8 cellular contexts compared by ENCODE assay signal in the genomic region with DNA sequence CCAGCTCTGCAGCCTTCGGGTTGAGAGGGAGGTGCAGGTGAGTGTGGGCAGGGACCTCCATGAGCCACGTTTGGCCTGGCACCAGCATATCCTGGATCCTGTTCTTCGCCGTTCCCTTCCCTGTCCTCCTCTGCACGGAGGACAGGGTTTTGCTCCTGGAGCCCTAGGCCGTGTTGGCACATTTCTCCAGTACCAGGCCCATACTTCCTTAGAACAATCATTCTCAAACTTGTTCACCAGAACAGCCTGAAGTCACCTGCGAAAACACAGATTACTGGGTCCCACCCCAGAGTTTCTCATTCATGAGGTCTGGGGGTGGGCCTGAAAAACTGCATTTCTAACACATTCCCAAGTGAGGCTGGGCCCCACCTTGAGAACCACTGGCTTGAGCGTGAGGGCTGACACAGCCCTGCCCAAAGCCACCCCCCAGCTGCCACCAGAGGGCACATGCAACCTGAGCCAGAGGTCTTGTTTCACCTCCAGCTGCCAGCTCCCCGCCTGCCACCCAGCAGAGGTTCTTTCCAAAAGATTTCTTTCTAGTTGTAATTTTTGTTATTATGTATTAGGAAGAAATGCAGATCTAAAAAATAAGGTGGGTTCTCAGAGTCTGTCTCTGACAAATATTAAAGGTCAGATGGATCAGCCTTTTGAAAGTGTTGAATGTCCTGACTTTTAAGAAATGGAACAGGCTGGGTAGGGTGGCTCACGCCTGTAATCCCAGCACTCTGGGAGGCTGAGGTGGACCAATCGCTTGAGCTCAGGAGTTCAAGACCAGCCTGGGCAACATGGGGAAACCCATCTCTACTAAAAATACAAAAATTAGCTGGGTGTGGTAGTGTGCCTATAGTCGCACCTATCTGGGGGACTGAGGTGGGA. TPM values are rescaled to one million over a fixed set of nuclear protein-coding genes. Genes with fewer than 3 reads are reported as not detected.
DNase-seq lines count a peak whose midpoint lies in the region; ATAC-seq and TF ChIP-seq lines count a peak whose summit lies in the region.

No MANE protein-coding gene starts in this region.

- ATAC-seq in activated CD8-positive, alpha-beta memory T cell treated with anti-CD3 and anti-CD28 coated beads, Interleukin-2, amount 10 ng/mL, durations not matched to agents 7 days and 5 days, result peak; percentile 75
- ATAC-seq in esophagus mucosa (peak; percentile 88), HG03565 (IDR thresholded peaks at IDR 0.05; ENCODE audit: unreplicated experiment) (no peak)

- H3K4me1 Mint-ChIP-seq in activated CD8-positive, alpha-beta memory T cell treated with anti-CD3 and anti-CD28 coated beads, Interleukin-2, amount 10 ng/mL, durations not matched to agents 7 days and 5 days, result peaks cover 6% of the 10 kb centered on the region
- peaks cover 4% of the 10 kb centered on the region for H3K4me1 Mint-ChIP-seq in progenitor cell of endocrine pancreas (ENCODE audit: low read depth)

- no peak overlapping the region for H3K27ac Mint-ChIP-seq in activated CD8-positive, alpha-beta memory T cell treated with anti-CD3 and anti-CD28 coated beads, Interleukin-2, amount 10 ng/mL, durations not matched to agents 7 days and 5 days
- peak overlapping the region; percentile 73 for H3K27ac Mint-ChIP-seq in progenitor cell of endocrine pancreas

- TF ChIP-seq CTCF in NB4 (IDR thresholded peaks at IDR 0.05; ENCODE audit: low read depth, low read length) (peak; percentile 68), progenitor cell of endocrine pancreas (IDR thresholded peaks at IDR 0.05; ENCODE audit: unreplicated experiment) (peak; percentile 62)

- DNase-seq in GM03348 (ENCODE audit: low spot score), result peak; percentile 37
- peak; percentile 63 for DNase-seq in NB4 (ENCODE audit: low read depth)
- DNase-seq in activated CD8-positive, alpha-beta memory T cell treated with anti-CD3 and anti-CD28 coated beads, Interleukin-2, amount 10 ng/mL, durations not matched to agents 7 days and 5 days, result peak; percentile 66
- no peak for DNase-seq in progenitor cell of endocrine pancreas (ENCODE audit: low spot score, unreplicated experiment)
- no peak for DNase-seq in NOMO-1 treated with DMSO at 0.1 percent for 48 hours (lab: John Stamatoyannopoulos, UW; ENCODE audit: unreplicated experiment)
- DNase-seq in globus pallidus (ENCODE audit: low spot score), result no peak

- CTCF ChIA-PET in activated CD8-positive, alpha-beta memory T cell treated with anti-CD3 and anti-CD28 coated beads, Interleukin-2, amount 10 ng/mL, durations not matched to agents 7 days and 5 days (lab: Charles Lee), result interaction anchor here (0.7 to 2.8 kb wide), 8 partner anchors 10 to 297 kb away, joined by 3 to 16 read pairs (median 3); no protein-coding TSS in a partner anchor

- peaks cover 7% of the 10 kb centered on the region for H3K27me3 Mint-ChIP-seq in activated CD8-positive, alpha-beta memory T cell treated with anti-CD3 and anti-CD28 coated beads, Interleukin-2, amount 10 ng/mL, durations not matched to agents 7 days and 5 days
- H3K27me3 Mint-ChIP-seq in progenitor cell of endocrine pancreas, result no peaks in the 10 kb centered on the region

- no peak overlapping the region for H3K4me3 Mint-ChIP-seq in activated CD8-positive, alpha-beta memory T cell treated with anti-CD3 and anti-CD28 coated beads, Interleukin-2, amount 10 ng/mL, durations not matched to agents 7 days and 5 days
- no peak overlapping the region for H3K4me3 Mint-ChIP-seq in progenitor cell of endocrine pancreas (ENCODE audit: low read depth)

- peaks cover 2% of the 10 kb centered on the region for H3K36me3 Mint-ChIP-seq in activated CD8-positive, alpha-beta memory T cell treated with anti-CD3 and anti-CD28 coated beads, Interleukin-2, amount 10 ng/mL, durations not matched to agents 7 days and 5 days
- peaks cover 10% of the 10 kb centered on the region for H3K36me3 Mint-ChIP-seq in progenitor cell of endocrine pancreas (ENCODE audit: insufficient read depth)

- H3K9me3 Mint-ChIP-seq in activated CD8-positive, alpha-beta memory T cell treated with anti-CD3 and anti-CD28 coated beads, Interleukin-2, amount 10 ng/mL, durations not matched to agents 7 days and 5 days (ENCODE audit: low read depth), result no peaks in the 10 kb centered on the region
- H3K9me3 Mint-ChIP-seq in progenitor cell of endocrine pancreas (ENCODE audit: low read depth), result no peaks in the 10 kb centered on the region

- no peak for TF ChIP-seq POLR2A in NB4 (IDR thresholded peaks at IDR 0.05; ENCODE audit: extremely low read depth, insufficient read length)

- no peak overlapping the region for H3K4me3 ChIP-seq in NB4 (ENCODE audit: low read depth, low read length)

RNA-seq across cellular contexts. Expression of a gene that starts 39.6 kb away (rescaled TPM):
- 10 to 100 TPM in 1 of 2 experiments, 1 to 10 TPM in 1; 4.9 to 11.0 TPM for total RNA-seq in activated CD8-positive, alpha-beta memory T cell treated with anti-CD3 and anti-CD28 coated beads, Interleukin-2, amount 10 ng/mL, durations not matched to agents 7 days and 5 days
- 18.8 TPM for total RNA-seq in esophagus mucosa
- 12.7 and 13.3 TPM in 2 replicates for total RNA-seq in progenitor cell of endocrine pancreas

Comparison
In these comparisons a context has a peak if more than half of its experiments do, and no peak if none do; other contexts are left out.
1. DNase-seq: peak in GM03348 (single experiment), NB4 (single experiment) and activated CD8-positive, alpha-beta memory T cell treated with anti-CD3 and anti-CD28 coated beads, Interleukin-2, amount 10 ng/mL, durations not matched to agents 7 days and 5 days (single experiment); none in progenitor cell of endocrine pancreas (single experiment), NOMO-1 treated with DMSO at 0.1 percent for 48 hours (single experiment) and globus pallidus (single experiment).